ENCODE assay signal across 17 cellular contexts in the genomic region with DNA sequence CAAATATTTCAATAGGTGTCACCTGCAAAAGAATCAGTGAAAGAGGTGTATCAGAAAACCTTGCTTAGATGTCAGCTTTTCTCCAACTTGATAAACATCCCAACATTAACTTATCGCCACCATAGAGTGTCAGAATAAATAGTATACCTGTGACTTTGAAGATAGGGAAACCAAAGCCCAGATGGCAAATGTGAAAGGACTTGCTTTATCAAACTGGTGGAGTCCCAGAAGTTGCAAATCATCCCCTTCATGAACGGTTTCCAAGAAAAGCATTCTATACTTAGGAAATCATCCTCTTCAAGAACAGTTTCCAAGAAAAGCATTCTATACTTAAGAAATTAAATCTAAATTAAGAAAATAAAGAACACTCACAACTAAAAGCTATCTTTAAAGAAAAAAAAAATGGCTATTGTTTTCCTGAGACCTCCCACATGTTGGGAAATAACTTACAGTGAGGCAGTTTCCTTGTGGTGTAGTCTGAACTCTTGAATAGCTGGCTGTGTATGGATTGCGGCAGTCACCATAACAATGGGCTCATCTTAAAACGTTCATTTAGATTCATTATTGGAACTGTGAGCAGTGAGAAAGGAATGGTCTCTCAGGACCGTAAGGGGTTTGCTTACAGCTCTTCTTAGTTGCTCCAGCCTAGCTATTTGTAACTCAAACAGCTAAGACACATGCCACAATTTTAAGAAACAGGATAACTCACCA. TPM values are rescaled to one million over a fixed set of nuclear protein-coding genes. Genes with fewer than 3 reads are reported as not detected.
DNase-seq lines count a peak whose midpoint lies in the region; ATAC-seq and TF ChIP-seq lines count a peak whose summit lies in the region.
"Had no signal": no experiment of that assay in that cellular context is flagged by ENCODE, and none has a peak within 500 bp of the region (broad histone marks: within the 10 kb centered on the region; RNA-seq: fewer than 3 reads in every experiment).

No MANE protein-coding gene starts in this region.

- no peak overlapping the region for H3K27ac Mint-ChIP-seq in activated naive CD4-positive, alpha-beta T cell treated with anti-CD3 and anti-CD28 coated beads, Interleukin-2, amount 50 U/mL, for 72 hours
- H3K27ac Mint-ChIP-seq: memory B cell had no signal

- WGBS in right cardiac atrium: 39% methylated on average over 5 of the region's 5 CpGs

- peaks cover 0 to 8% of the 10 kb centered on the region in 2 donors for H3K36me3 Mint-ChIP-seq in activated naive CD4-positive, alpha-beta T cell treated with anti-CD3 and anti-CD28 coated beads, Interleukin-2, amount 50 U/mL, for 72 hours

- H3K9me3 ChIP-seq in right cardiac atrium (ENCODE audit: control insufficient read depth, low read length) (no peaks in the 10 kb centered on the region), right atrium auricular region (no peaks in the 10 kb centered on the region), Peyer's patch (no peaks in the 10 kb centered on the region)
- H3K9me3 ChIP-seq: ascending aorta, upper lobe of right lung had no signal

- H3K4me1 ChIP-seq in right cardiac atrium (ENCODE audit: control insufficient read depth, insufficient read depth, low read length) (peaks cover 3% of the 10 kb centered on the region), right atrium auricular region (peaks cover 0 to 19% of the 10 kb centered on the region in 2 donors), Peyer's patch (no peaks in the 10 kb centered on the region)

- H3K27me3 ChIP-seq in right cardiac atrium (ENCODE audit: control insufficient read depth, insufficient read depth) (no peaks in the 10 kb centered on the region), right atrium auricular region (no peaks in the 10 kb centered on the region), Peyer's patch (no peaks in the 10 kb centered on the region)
- H3K27me3 ChIP-seq: ascending aorta, upper lobe of right lung had no signal

- ATAC-seq in right cardiac atrium: peak; percentile 38 to 47
- no peak for ATAC-seq in activated naive CD4-positive, alpha-beta T cell treated with anti-CD3 and anti-CD28 coated beads, Interleukin-2, amount 50 U/mL, for 72 hours
- ATAC-seq: upper lobe of right lung had no signal

- H3K4me3 ChIP-seq in right cardiac atrium (ENCODE audit: low read length) (no peak overlapping the region), right atrium auricular region (no peak overlapping the region), foreskin fibroblast (ENCODE audit: low read depth in 1 of 2, low read length in 2 of 2) (no peak overlapping the region), Peyer's patch (no peak overlapping the region)
- H3K4me3 ChIP-seq: ascending aorta, upper lobe of right lung had no signal

- H3K36me3 ChIP-seq in right atrium auricular region (no peaks in the 10 kb centered on the region), Peyer's patch (no peaks in the 10 kb centered on the region)

- H3K9me3 Mint-ChIP-seq in activated naive CD4-positive, alpha-beta T cell treated with anti-CD3 and anti-CD28 coated beads, Interleukin-2, amount 50 U/mL, for 72 hours: no peaks in the 10 kb centered on the region

- no peak for TF ChIP-seq CTCF in right atrium auricular region (IDR thresholded peaks at IDR 0.05)
- no peak for TF ChIP-seq CTCF in foreskin fibroblast (IDR thresholded peaks at IDR 0.05; ENCODE audit: low read depth, low read length)
- no peak for TF ChIP-seq CTCF in Peyer's patch (IDR thresholded peaks at IDR 0.05)

- no peak for TF ChIP-seq POLR2A in Peyer's patch (IDR thresholded peaks at IDR 0.05)

- intact Hi-C loops in right cardiac atrium (cut with DNase I): no loop called here

- H3K27ac ChIP-seq in right cardiac atrium (ENCODE audit: low read length) (no peak overlapping the region), right atrium auricular region (no peak overlapping the region), Peyer's patch (no peak overlapping the region)
- H3K27ac ChIP-seq: RWPE1, upper lobe of right lung had no signal

- DNase-seq in right cardiac atrium: no peak
- no peak for DNase-seq in right atrium auricular region (ENCODE audit: low spot score)
- peak; percentile 78 for DNase-seq in astrocyte of the hippocampus (ENCODE audit: low read depth, low spot score)
- peak; percentile 14 to 54 for DNase-seq in foreskin fibroblast
- peak; percentile 33 for DNase-seq in stromal cell of bone marrow (ENCODE audit: low read depth)
- DNase-seq in Peyer's patch: no peak
- no peak for DNase-seq in activated naive CD4-positive, alpha-beta T cell treated with anti-CD3 and anti-CD28 coated beads, Interleukin-2, amount 50 U/mL, for 72 hours (ENCODE audit: low spot score in 2 of 2)
- no peak for DNase-seq in NOMO-1 treated with dmso at 0.1 percent for 144 hours (lab: John Stamatoyannopoulos, UW; ENCODE audit: unreplicated experiment)
- DNase-seq: activated CD4-positive, alpha-beta T cell treated with anti-CD3 and anti-CD28 coated beads, Interleukin-2, amount 50 U/mL, for 4 hours; NCI-H526; stimulated activated CD4-positive, alpha-beta T cell treated with anti-CD3 and anti-CD28 coated beads, Interleukin-2, amount 100 ng/mL, for 24 hours; upper lobe of right lung had no signal

RNA-seq across cellular contexts. Expression of gene GHSR, which starts 56.5 kb away (rescaled TPM):
- total RNA-seq in right cardiac atrium (not detected), right atrium auricular region (not detected), Peyer's patch (not detected)
- polyA plus RNA-seq in right cardiac atrium: not detected
- not detected for total RNA-seq in activated naive CD4-positive, alpha-beta T cell treated with anti-CD3 and anti-CD28 coated beads, Interleukin-2, amount 50 U/mL, for 72 hours
- total RNA-seq: ascending aorta; HT1080; T-helper 2 cell treated with Interferon-gamma antibody and Interleukin-4, amounts not matched to agents 100 ng/mL and 5 ng/mL, for 36 hours; upper lobe of right lung had no signal

Comparison
In these comparisons a context has a peak if more than half of its experiments do, and no peak if none do; other contexts are left out.
1. ATAC-seq: peak in right cardiac atrium (2 of 2); none in activated naive CD4-positive, alpha-beta T cell treated with anti-CD3 and anti-CD28 coated beads, Interleukin-2, amount 50 U/mL, for 72 hours (0 of 2).
2. DNase-seq: peak in astrocyte of the hippocampus (single experiment), foreskin fibroblast (2 of 2) and stromal cell of bone marrow (single experiment); none in right cardiac atrium (0 of 3), right atrium auricular region (single experiment), Peyer's patch (0 of 3), activated naive CD4-positive, alpha-beta T cell treated with anti-CD3 and anti-CD28 coated beads, Interleukin-2, amount 50 U/mL, for 72 hours (0 of 2) and NOMO-1 treated with dmso at 0.1 percent for 144 hours (single experiment).